ENCODE assay signal across 15 cellular contexts in genomic region chr11:25094085-25094802, GRCh38.
"Had no signal": no experiment of that assay in that cellular context is flagged by ENCODE, and none has a peak within 500 bp of the region (broad histone marks: within the 10 kb centered on the region; RNA-seq: fewer than 3 reads in every experiment).

No MANE protein-coding gene starts in this region.

- DNase-seq: activated CD4-positive, CD25-positive, alpha-beta regulatory T cell treated with anti-CD3 and anti-CD28 coated beads, Interleukin-2, amount 50 U/mL, for 72 hours; activated naive CD4-positive, alpha-beta T cell treated with anti-CD3 and anti-CD28 coated beads for 36 hours; dermis blood vessel endothelial cell; effector memory CD8-positive, alpha-beta T cell; foreskin keratinocyte; psoas muscle; stimulated activated CD4-positive, alpha-beta T cell treated with anti-CD3 and anti-CD28 coated beads, Interleukin-12 subunit alpha, Interleukin-12 subunit beta, amount 100 ng/mL, for 4 hours; stimulated activated CD4-positive, alpha-beta T cell treated with anti-CD3 and anti-CD28 coated beads, Interleukin-2, amount 100 ng/mL, for 24 hours; stimulated activated naive B cell treated with anti-CD40 and anti-IgM and Interleukin-4, amounts not matched to agents 10 μg/mL and 1 μg/mL and 100 μg/mL, for 72 hours; T-helper 1 cell; T1000 had no signal

- ATAC-seq: effector memory CD8-positive, alpha-beta T cell; foreskin keratinocyte; psoas muscle had no signal

- H3K36me3 ChIP-seq: tibial nerve had no signal

- H3K9me3 ChIP-seq: psoas muscle, tibial nerve had no signal

- FAIRE-seq: astrocyte, bronchial epithelial cell had no signal

- H3K4me3 ChIP-seq: psoas muscle, SK-N-MC, tibial nerve had no signal

- H3K4me1 ChIP-seq: foreskin keratinocyte, psoas muscle, tibial nerve had no signal

- H3K27ac ChIP-seq: foreskin keratinocyte, psoas muscle, SK-N-MC, tibial nerve had no signal

- H3K27me3 ChIP-seq: foreskin keratinocyte, tibial nerve had no signal
